8 cellular contexts compared by ENCODE assay signal in genomic region chr22:41021655-41022454, GRCh38.
DNase-seq lines count a peak whose midpoint lies in the region; ATAC-seq and TF ChIP-seq lines count a peak whose summit lies in the region.

No MANE protein-coding gene starts in this region.

- peaks cover 23 to 27% of the 10 kb centered on the region in 2 experiments for H3K4me1 ChIP-seq in HCT116 (ENCODE audit: control insufficient read depth in 1 of 2, insufficient read depth in 2 of 2, low read length in 2 of 2)

- peak overlapping the region; percentile 100 for H3K27ac ChIP-seq in HCT116 (ENCODE audit: low read depth, low read length)

- peak; percentile 76 for ATAC-seq in HCT116
- no peak for ATAC-seq in HG02981 (IDR thresholded peaks at IDR 0.05; ENCODE audit: unreplicated experiment)

- no peaks in the 10 kb centered on the region for H3K9me2 ChIP-seq in HCT116 (ENCODE audit: insufficient read depth)

- H3K27me3 ChIP-seq in HCT116 (ENCODE audit: insufficient read depth, low read length), result no peaks in the 10 kb centered on the region

- in situ Hi-C loops in G401 (cut with HindIII; ENCODE audit: low sequenced_read_pairs), result no loop called here

- peak overlapping the region; percentile 62 to 77 for H3K4me3 ChIP-seq in HCT116 (replicated peaks in 1 of 2; ENCODE audit: low read depth in 1 of 2, low read length in 2 of 2)
- peak overlapping the region; percentile 67 for H3K4me3 ChIP-seq in choroid plexus epithelial cell (ENCODE audit: low read depth, low read length)

- no peak for TF ChIP-seq RAD21 in HCT116 (IDR thresholded peaks at IDR 0.05; ENCODE audit: low read depth)

- H2AFZ ChIP-seq in HCT116 (ENCODE audit: low read depth, low read length, poor library complexity, severe bottlenecking), result no peak overlapping the region

- no peaks in the 10 kb centered on the region for H3K9me3 ChIP-seq in HCT116 (ENCODE audit: control insufficient read depth in 1 of 2, insufficient read depth in 1 of 2, low read depth in 1 of 2, low read length in 2 of 2)

- H3K9ac ChIP-seq in HCT116 (ENCODE audit: low read length), result peak overlapping the region; percentile 77

- CTCF ChIA-PET in HCT116 (lab: Charles Lee), result interaction anchor here (1.5 kb wide), 1 partner anchor 99 kb away, joined by 5 read pairs; no protein-coding TSS in a partner anchor

- RAD21 ChIA-PET in HCT116 (lab: Charles Lee; ENCODE audit: low non-redundant PET in 1 of 2, low total read pairs in 2 of 2, uncharacterized antibody in 2 of 2, unreplicated experiment in 2 of 2), result interaction anchor here in 1 of 2 experiments (1.5 kb wide), 1 partner anchor 70 kb away, joined by 5 read pairs; the partner anchor contains the start of gene RBX1

- peak; percentile 70 for TF ChIP-seq POLR2A in HCT116 (IDR thresholded peaks at IDR 0.05; ENCODE audit: borderline replicate concordance, extremely low read depth, insufficient read depth, insufficient read length)

- POLR2A ChIA-PET in HCT116 (lab: Charles Lee), result interaction anchor here (0.6 to 2.2 kb wide), 6 partner anchors 9 to 74 kb away, joined by 4 to 7 read pairs (median 6); partner anchors contain the start of gene RBX1

- TF ChIP-seq CTCF in HCT116 (IDR thresholded peaks at IDR 0.05 in 2 of 3, conservative IDR thresholded peaks at IDR 0.05 in 1 of 3; ENCODE audit: borderline replicate concordance in 1 of 3, insufficient read depth in 1 of 3, low read depth in 2 of 3, low read length in 2 of 3) (0 out of 6 replicates have a peak, but pooled peaks of 1 of the 3 experiments have one; percentile 10), choroid plexus epithelial cell (conservative IDR thresholded peaks at IDR 0.05; ENCODE audit: low read depth, low read length) (no peak)

- DNase-seq in G401 (ENCODE audit: low spot score), result peak; percentile 64
- DNase-seq in HCT116 (ENCODE audit: low read depth, low spot score), result peak; percentile 41
- peak; percentile 38 for DNase-seq in NCI-H1694 (lab: John Stamatoyannopoulos, UW)
- DNase-seq in activated CD4-positive, CD25-positive, alpha-beta regulatory T cell treated with anti-CD3 and anti-CD28 coated beads, Interleukin-2, amount 50 U/mL, for 16 hours (ENCODE audit: low read depth, low spot score), result peak; percentile 13
- peak; percentile 37 for DNase-seq in choroid plexus epithelial cell (ENCODE audit: low read depth)
- DNase-seq in left kidney (ENCODE audit: low read depth, low spot score), result peak; percentile 86
- DNase-seq in stimulated activated CD4-positive, alpha-beta T cell treated with anti-CD3 and anti-CD28 coated beads, Interleukin-2, amount 100 ng/mL, for 24 hours, result peak; percentile 55 to 67

- no TSS peak for BruUV-seq in HCT116 (replicated peaks; lab: Mats Ljungman, UMichigan)

- intact Hi-C loops in HCT116 (cut with micrococcal nuclease), result loop anchor here (1.0 to 5.0 kb wide), 2 partner anchors 69 to 70 kb away; partner anchors contain the start of gene RBX1

- H4K20me1 ChIP-seq in HCT116 (ENCODE audit: insufficient read depth), result no peaks in the 10 kb centered on the region

- H3K79me2 ChIP-seq in HCT116 (ENCODE audit: insufficient read depth, low read length), result peaks cover 7% of the 10 kb centered on the region; the same call in 1 of the 2 replicates

- H3K4me2 ChIP-seq in HCT116 (ENCODE audit: low read length), result peak overlapping the region; percentile 83

- no peaks in the 10 kb centered on the region for H3K36me3 ChIP-seq in HCT116 (ENCODE audit: control insufficient read depth in 1 of 2, insufficient read depth in 2 of 2, low read length in 2 of 2)

TF ChIP-seq in HCT116, 20 proteins besides CTCF, POLR2A, EP300 and RAD21:
- TF ChIP-seq ZFX (IDR thresholded peaks at IDR 0.05) (peak; percentile 80), SP1 (IDR thresholded peaks at IDR 0.05; ENCODE audit: low read depth) (no peak), EZH2phosphoT487 (IDR thresholded peaks at IDR 0.05; ENCODE audit: borderline replicate concordance) (no peak), SRF (IDR thresholded peaks at IDR 0.05; ENCODE audit: low read depth) (no peak), EGR1 (IDR thresholded peaks at IDR 0.05; ENCODE audit: low read depth) (peak; percentile 47; the same call in 1 of the 2 replicates), YY1 (IDR thresholded peaks at IDR 0.05; ENCODE audit: extremely low read depth, insufficient replicate concordance, low read depth, low read length) (peak; percentile 87), ATF3 (IDR thresholded peaks at IDR 0.05) (no peak), TCF7L2 (IDR thresholded peaks at IDR 0.05; ENCODE audit: borderline replicate concordance, extremely low read depth, insufficient read depth, insufficient read length) (peak; percentile 66), MAX (IDR thresholded peaks at IDR 0.05) (peak; percentile 40; the same call in 1 of the 2 replicates), ELF1 (IDR thresholded peaks at IDR 0.05; ENCODE audit: borderline replicate concordance, low read depth) (no peak), CBX3 (IDR thresholded peaks at IDR 0.05; ENCODE audit: low read depth) (no peak; the same call in 1 of the 2 replicates), POLR2AphosphoS5 (IDR thresholded peaks at IDR 0.05; ENCODE audit: low read depth, low read length) (peak; percentile 80)

Comparison
In these comparisons a context has a peak if more than half of its experiments do, and no peak if none do; other contexts are left out.
1. DNase-seq: peak in every context shown above with its lines; median percentile 86 in left kidney; 64 in G401; 61 in stimulated activated CD4-positive, alpha-beta T cell treated with anti-CD3 and anti-CD28 coated beads, Interleukin-2, amount 100 ng/mL, for 24 hours; 41 in HCT116; 38 in NCI-H1694; 37 in choroid plexus epithelial cell; 13 in activated CD4-positive, CD25-positive, alpha-beta regulatory T cell treated with anti-CD3 and anti-CD28 coated beads, Interleukin-2, amount 50 U/mL, for 16 hours.